ENCODE assay signal across 8 cellular contexts in the genomic region with DNA sequence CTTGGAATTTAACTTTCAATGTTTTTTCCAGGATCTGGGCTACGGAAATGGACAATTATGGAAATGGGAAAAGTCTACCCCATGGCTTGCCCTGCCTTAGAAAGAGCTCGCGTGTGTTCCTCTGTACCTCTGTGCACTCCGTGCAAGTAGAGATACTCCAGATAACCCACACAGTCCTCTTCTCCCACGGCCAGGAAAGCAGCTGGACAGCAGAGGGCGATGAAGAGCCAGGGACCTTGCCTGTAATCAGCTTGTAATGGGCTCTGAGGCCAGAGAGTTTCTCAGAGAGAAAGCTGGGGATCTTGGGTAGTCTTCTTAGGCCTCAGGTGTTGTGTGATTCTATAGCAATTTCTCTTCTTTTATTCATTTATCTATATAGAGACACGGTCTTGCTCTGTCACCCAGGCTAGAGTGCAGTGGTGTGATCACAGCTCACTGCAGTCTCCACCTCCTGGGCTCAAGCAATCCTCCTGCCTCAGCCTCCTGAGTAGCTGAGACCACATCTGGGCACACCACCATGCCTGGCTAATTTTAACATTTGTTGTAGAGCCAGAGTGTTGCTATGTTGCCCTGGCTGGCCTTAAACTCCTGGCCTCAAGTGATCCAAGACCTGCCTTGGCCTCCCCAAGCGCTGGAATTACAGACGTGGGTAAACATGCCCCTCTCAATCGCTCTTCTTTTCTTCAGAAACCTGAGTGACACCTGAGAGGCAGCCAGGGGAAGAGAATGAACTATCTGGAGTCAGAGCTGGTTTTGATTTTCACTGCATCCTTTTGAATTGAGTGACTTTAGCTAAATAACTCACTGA. TPM values are rescaled to one million over a fixed set of nuclear protein-coding genes. Genes with fewer than 3 reads are reported as not detected.
DNase-seq lines count a peak whose midpoint lies in the region; ATAC-seq and TF ChIP-seq lines count a peak whose summit lies in the region.

No MANE protein-coding gene starts in this region.

- no peak overlapping the region for H4K8ac ChIP-seq in H9 (replicated peaks; ENCODE audit: insufficient read length, low read depth, low read length)

- no peak overlapping the region for H3K14ac ChIP-seq in H9 (ENCODE audit: insufficient read depth, low read length)

- H3K23ac ChIP-seq in H9 (ENCODE audit: insufficient read length, low read depth, low read length): no peak overlapping the region

- DNase-seq in AG04449 (ENCODE audit: low read depth, low spot score) (peak; percentile 28), H9 (peak; percentile 93), NCI-H345 treated with DMSO at 0.1 percent for 48 hours (lab: John Stamatoyannopoulos, UW; ENCODE audit: unreplicated experiment) (peak; percentile 80), activated B cell treated with CpG ODN at 0.5 μM for 24 hours (peak; percentile 68), cardiac fibroblast (ENCODE audit: low read depth in 2 of 2) (peak; percentile 84 to 87), kidney glomerular epithelial cell (lab: John Stamatoyannopoulos, UW) (peak; percentile 81)
- DNase-seq in stimulated activated CD4-positive, alpha-beta T cell treated with anti-CD3 and anti-CD28 coated beads, Interleukin-2, amount 100 ng/mL, for 24 hours: peak; percentile 88 to 89

- WGBS in H9 (ENCODE audit: extremely low coverage, insufficient read length, low lambda C conversion rate): no CpG with 5 or more reads among the region's 10 CpGs

- peaks cover 3% of the 10 kb centered on the region for H4K20me1 ChIP-seq in H9 (ENCODE audit: control insufficient read depth, insufficient read depth, insufficient read length)

- ATAC-seq in activated B cell treated with CpG ODN at 0.5 μM for 24 hours (ENCODE audit: low read depth): peak; percentile 55
- ATAC-seq in GM19328 (IDR thresholded peaks at IDR 0.05; ENCODE audit: unreplicated experiment): no peak

- H3K4me3 Mint-ChIP-seq in H9 (peak overlapping the region in 1 of 2 experiments; percentile 16; a peak in 1 of 5 replicates), activated B cell treated with CpG ODN at 0.5 μM for 24 hours (no peak overlapping the region)

- no peak overlapping the region for H3K4ac ChIP-seq in H9 (ENCODE audit: low read depth, low read length)

- no peak overlapping the region for H3T11ph ChIP-seq in H9 (ENCODE audit: low read length)

- no peaks in the 10 kb centered on the region for H3K79me1 ChIP-seq in H9 (ENCODE audit: insufficient read depth, low read depth, low read length, poor library complexity, severe bottlenecking)

- H2BK20ac ChIP-seq in H9 (ENCODE audit: low read depth, low read length, poor library complexity, severe bottlenecking): no peak overlapping the region

- H3K79me2 ChIP-seq in H9 (ENCODE audit: insufficient read depth, low read length): peaks cover 5% of the 10 kb centered on the region; the same call in 1 of the 2 replicates

- no peak overlapping the region for H2AFZ ChIP-seq in H9 (ENCODE audit: low read length)

- no peak overlapping the region for H4K91ac ChIP-seq in H9 (ENCODE audit: insufficient read length, low read depth, low read length)

- H3K36me3 Mint-ChIP-seq in H9 (ENCODE audit: insufficient read depth in 1 of 3, low read depth in 3 of 3): no peaks in the 10 kb centered on the region; a peak in 1 of 7 replicates
- no peaks in the 10 kb centered on the region for H3K36me3 Mint-ChIP-seq in activated B cell treated with CpG ODN at 0.5 μM for 24 hours (ENCODE audit: low read depth)

- CTCF ChIA-PET in AG04449 (lab: Yijun Ruan, JAX): interaction anchor here (0.7 to 14.4 kb wide), 44 partner anchors 9 to 319 kb away, joined by 3 to 456 read pairs (median 5); partner anchors contain the start of gene ARHGAP23
- CTCF ChIA-PET in activated B cell treated with CpG ODN at 0.5 μM for 24 hours (lab: Charles Lee): interaction anchor here (0.6 to 5.5 kb wide), 19 partner anchors 9 to 320 kb away, joined by 3 to 173 read pairs (median 4); partner anchors contain the start of gene ARHGAP23

- no peak overlapping the region for H3K56ac ChIP-seq in H9 (ENCODE audit: insufficient read length, low read depth, low read length)

- no peak overlapping the region for H3K9ac ChIP-seq in H9 (ENCODE audit: extremely low read depth, insufficient read length, low read length)

- POLR2A ChIA-PET in AG04449 (lab: Yijun Ruan, JAX) (interaction anchor here (1.2 kb wide), 1 partner anchor 65 kb away, joined by 4 read pairs; no protein-coding TSS in a partner anchor), activated B cell treated with CpG ODN at 0.5 μM for 24 hours (lab: Charles Lee) (interaction anchor here (2.0 kb wide), 1 partner anchor 65 kb away, joined by 10 read pairs; no protein-coding TSS in a partner anchor)

- no peak overlapping the region for H2BK15ac ChIP-seq in H9 (ENCODE audit: low read depth, low read length)

- TF ChIP-seq CTCF in AG04449 (IDR thresholded peaks at IDR 0.05; ENCODE audit: insufficient read depth, low read length, missing control alignments) (peak; percentile 96), H9 (conservative IDR thresholded peaks at IDR 0.05) (peak; percentile 94), activated B cell treated with CpG ODN at 0.5 μM for 24 hours (IDR thresholded peaks at IDR 0.05) (no peak), cardiac fibroblast (IDR thresholded peaks at IDR 0.05; ENCODE audit: low read depth, low read length) (peak; percentile 98)

- H2BK120ac ChIP-seq in H9 (ENCODE audit: low read depth, low read length, poor library complexity, severe bottlenecking): no peak overlapping the region

- no peak overlapping the region for H4K5ac ChIP-seq in H9 (ENCODE audit: insufficient read length, low read depth, low read length)

- H3K27ac ChIP-seq in H9 (ENCODE audit: insufficient read length, low read depth, low read length): no peak overlapping the region

- no peak overlapping the region for H3K4me2 ChIP-seq in H9 (ENCODE audit: insufficient read depth, insufficient read length, low read length)

- no peaks in the 10 kb centered on the region for H3K27me3 ChIP-seq in H9 (ENCODE audit: insufficient read depth, low read length)

- H2BK12ac ChIP-seq in H9 (ENCODE audit: insufficient read length, low read depth, low read length): no peak overlapping the region

- no peaks in the 10 kb centered on the region for H3K9me3 ChIP-seq in H9 (ENCODE audit: control insufficient read depth, low read depth, low read length)

- H3K27me3 Mint-ChIP-seq in H9 (ENCODE audit: low read depth) (no peaks in the 10 kb centered on the region; the same call in 1 of the 2 replicates), activated B cell treated with CpG ODN at 0.5 μM for 24 hours (no peaks in the 10 kb centered on the region)

- H3K4me1 ChIP-seq in H9 (ENCODE audit: insufficient read depth, low read length): peaks cover 5% of the 10 kb centered on the region; the same call in 1 of the 2 replicates

- H3K9me3 Mint-ChIP-seq in H9 (no peaks in the 10 kb centered on the region), activated B cell treated with CpG ODN at 0.5 μM for 24 hours (no peaks in the 10 kb centered on the region)

- H3K4me1 Mint-ChIP-seq in H9: peaks cover 27 to 35% of the 10 kb centered on the region in 2 experiments
- peaks cover 21% of the 10 kb centered on the region for H3K4me1 Mint-ChIP-seq in activated B cell treated with CpG ODN at 0.5 μM for 24 hours

- H3K27ac Mint-ChIP-seq in H9: peak overlapping the region in 2 of 3 experiments; percentile 14 to 58; a peak in 2 of 7 replicates
- H3K27ac Mint-ChIP-seq in activated B cell treated with CpG ODN at 0.5 μM for 24 hours: no peak overlapping the region

- peaks cover 8% of the 10 kb centered on the region for H3K23me2 ChIP-seq in H9 (ENCODE audit: insufficient read length, low read depth, low read length, poor library complexity, severe bottlenecking)

- no peak overlapping the region for H2BK5ac ChIP-seq in H9 (ENCODE audit: insufficient read length, low read length)

- intact Hi-C loops in activated B cell treated with CpG ODN at 0.5 μM for 24 hours (cut with micrococcal nuclease): loop anchor here (1.0 to 2.0 kb wide), 4 partner anchors 65 to 318 kb away; no protein-coding TSS in a partner anchor

- no peak overlapping the region for H3K4me3 ChIP-seq in AG04449 (ENCODE audit: low read depth, low read length)
- H3K4me3 ChIP-seq in cardiac fibroblast (replicated peaks in 1 of 2; ENCODE audit: low read depth in 2 of 2, low read length in 2 of 2): no peak overlapping the region

- H2AK5ac ChIP-seq in H9 (ENCODE audit: insufficient read length, low read length): no peak overlapping the region

- H3K18ac ChIP-seq in H9 (ENCODE audit: insufficient read length, low read depth, low read length): no peak overlapping the region

RNA-seq across cellular contexts. Expression of gene SOCS7, which starts 2.3 kb away (rescaled TPM):
- total RNA-seq in H9 (2021): 28.7 and 31.0 TPM in 2 replicates
- total RNA-seq in activated B cell treated with CpG ODN at 0.5 μM for 24 hours: 12.8 and 14.0 TPM in 2 replicates

RNA-seq across cellular contexts. Expression of gene GPR179, which starts 5.5 kb away (rescaled TPM):
- not detected in 2 replicates for total RNA-seq in H9 (2021)
- total RNA-seq in activated B cell treated with CpG ODN at 0.5 μM for 24 hours: 0.07 TPM in 1 of 2 replicates, not detected in the other

RNA-seq across cellular contexts. Expression of gene MRPL45, which starts 52.3 kb away (rescaled TPM):
- total RNA-seq in H9 (2021) (57.7 and 59.9 TPM in 2 replicates), activated B cell treated with CpG ODN at 0.5 μM for 24 hours (33.6 and 33.9 TPM in 2 replicates)

Comparison
In these comparisons a context has a peak if more than half of its experiments do, and no peak if none do; other contexts are left out.
1. DNase-seq: peak in every context shown above with its lines; median percentile 93 in H9; 88 in stimulated activated CD4-positive, alpha-beta T cell treated with anti-CD3 and anti-CD28 coated beads, Interleukin-2, amount 100 ng/mL, for 24 hours; 86 in cardiac fibroblast; 81 in kidney glomerular epithelial cell; 80 in NCI-H345 treated with DMSO at 0.1 percent for 48 hours; 68 in activated B cell treated with CpG ODN at 0.5 μM for 24 hours; 28 in AG04449.